14 cellular contexts compared by ENCODE assay signal in genomic region chr10:92846819-92847184, GRCh38. TPM values are rescaled to one million over a fixed set of nuclear protein-coding genes. Genes with fewer than 3 reads are reported as not detected.
DNase-seq lines count a peak whose midpoint lies in the region; ATAC-seq and TF ChIP-seq lines count a peak whose summit lies in the region.
"Had no signal": no experiment of that assay in that cellular context is flagged by ENCODE, and none has a peak within 500 bp of the region (broad histone marks: within the 10 kb centered on the region; RNA-seq: fewer than 3 reads in every experiment).

No MANE protein-coding gene starts in this region.

- no peak overlapping the region for H3K27ac Mint-ChIP-seq in activated naive CD8-positive, alpha-beta T cell
- H3K27ac Mint-ChIP-seq in activated naive CD8-positive, alpha-beta T cell treated with anti-CD3 and anti-CD28 coated beads for 36 hours, result no peak overlapping the region
- peak overlapping the region in 1 of 2 donors; percentile 28 for H3K27ac Mint-ChIP-seq in T-cell
- peak overlapping the region in 1 of 6 donors; percentile 18 for H3K27ac Mint-ChIP-seq in naive B cell
- H3K27ac Mint-ChIP-seq in stimulated activated effector memory CD8-positive, alpha-beta T cell treated with anti-CD3 and anti-CD28 coated beads, Interleukin-12 subunit alpha, Interleukin-12 subunit beta, amount 100 ng/mL, for 72 hours, result peak overlapping the region; percentile 30

- ATAC-seq in T-cell (replicated peaks in 1 of 4), result no peak
- ATAC-seq in naive B cell (ENCODE audit: low read depth in 2 of 2), result no peak
- ATAC-seq in stimulated activated effector memory CD8-positive, alpha-beta T cell treated with anti-CD3 and anti-CD28 coated beads, Interleukin-12 subunit alpha, Interleukin-12 subunit beta, amount 100 ng/mL, for 72 hours, result no peak
- ATAC-seq in GM18858 (IDR thresholded peaks at IDR 0.05; ENCODE audit: unreplicated experiment), result no peak
- no peak for ATAC-seq in HG03378 (IDR thresholded peaks at IDR 0.05; ENCODE audit: unreplicated experiment)
- ATAC-seq in left lung, result no peak
- ATAC-seq: GM12878 had no signal

- CTCF ChIA-PET in T-cell (lab: Charles Lee), result interaction anchor here (0.7 to 2.7 kb wide), 11 partner anchors 9 to 55 kb away, joined by 3 to 9 read pairs (median 4); no protein-coding TSS in a partner anchor

- no peaks in the 10 kb centered on the region for H3K9me3 ChIP-seq in left lung

- H3K4me1 ChIP-seq in left lung, result peaks cover 0 to 60% of the 10 kb centered on the region in 2 donors

- no peaks in the 10 kb centered on the region for H3K36me3 ChIP-seq in left lung

- peaks cover 29% of the 10 kb centered on the region for H3K4me1 Mint-ChIP-seq in activated naive CD8-positive, alpha-beta T cell (ENCODE audit: low read depth)
- H3K4me1 Mint-ChIP-seq in activated naive CD8-positive, alpha-beta T cell treated with anti-CD3 and anti-CD28 coated beads for 36 hours, result peaks cover 37% of the 10 kb centered on the region
- H3K4me1 Mint-ChIP-seq in T-cell (peaks cover 17 to 39% (median 26%) of the 10 kb centered on the region in 3 donors), naive B cell (peaks cover 32 to 44% (median 37%) of the 10 kb centered on the region in 3 donors)
- peaks cover 35% of the 10 kb centered on the region for H3K4me1 Mint-ChIP-seq in stimulated activated effector memory CD8-positive, alpha-beta T cell treated with anti-CD3 and anti-CD28 coated beads, Interleukin-12 subunit alpha, Interleukin-12 subunit beta, amount 100 ng/mL, for 72 hours

- POLR2A ChIA-PET in T-cell (lab: Charles Lee), result no interaction called here

- TF ChIP-seq CTCF in left lung (IDR thresholded peaks at IDR 0.05), result no peak

- H3K4me3 ChIP-seq in left lung, result no peak overlapping the region
- H3K4me3 ChIP-seq: GM12878 had no signal

- H3K4me3 Mint-ChIP-seq in activated naive CD8-positive, alpha-beta T cell, result peak overlapping the region; percentile 90
- H3K4me3 Mint-ChIP-seq in activated naive CD8-positive, alpha-beta T cell treated with anti-CD3 and anti-CD28 coated beads for 36 hours, result no peak overlapping the region
- H3K4me3 Mint-ChIP-seq in T-cell, result peak overlapping the region in 2 of 3 donors; percentile 84 to 90
- peak overlapping the region in 6 of 8 donors; percentile 6 to 93 (median 76) for H3K4me3 Mint-ChIP-seq in naive B cell
- H3K4me3 Mint-ChIP-seq in stimulated activated effector memory CD8-positive, alpha-beta T cell treated with anti-CD3 and anti-CD28 coated beads, Interleukin-12 subunit alpha, Interleukin-12 subunit beta, amount 100 ng/mL, for 72 hours, result peak overlapping the region; percentile 72

- intact Hi-C loops in left lung (cut with DNase I), result no loop called here

- peak overlapping the region in 1 of 2 donors; percentile 91 for H3K27ac ChIP-seq in left lung

- H3K27me3 ChIP-seq in left lung, result no peaks in the 10 kb centered on the region

- no peak for DNase-seq in activated naive CD8-positive, alpha-beta T cell treated with anti-CD3 and anti-CD28 coated beads for 36 hours
- DNase-seq in T-cell (no peak), naive B cell (no peak), left lung (no peak)
- no peak for DNase-seq in stimulated activated effector memory CD8-positive, alpha-beta T cell treated with anti-CD3 and anti-CD28 coated beads, Interleukin-12 subunit alpha, Interleukin-12 subunit beta, amount 100 ng/mL, for 72 hours (ENCODE audit: low spot score in 2 of 2)
- DNase-seq: hypothalamus; kidney glomerular epithelial cell; NCI-H1048; NCI-H2081 treated with DMSO at 0.1 percent for 48 hours; stimulated activated CD4-positive, alpha-beta T cell treated with anti-CD3 and anti-CD28 coated beads, Interleukin-4, amount 100 ng/mL, for 24 hours had no signal

- H3K27me3 Mint-ChIP-seq in activated naive CD8-positive, alpha-beta T cell, result peaks cover 2% of the 10 kb centered on the region
- peaks cover 3% of the 10 kb centered on the region for H3K27me3 Mint-ChIP-seq in activated naive CD8-positive, alpha-beta T cell treated with anti-CD3 and anti-CD28 coated beads for 36 hours
- no peaks in the 10 kb centered on the region for H3K27me3 Mint-ChIP-seq in T-cell
- no peaks in the 10 kb centered on the region for H3K27me3 Mint-ChIP-seq in naive B cell

- H3K36me3 Mint-ChIP-seq in activated naive CD8-positive, alpha-beta T cell, result no peaks in the 10 kb centered on the region
- H3K36me3 Mint-ChIP-seq in activated naive CD8-positive, alpha-beta T cell treated with anti-CD3 and anti-CD28 coated beads for 36 hours, result peaks cover 3% of the 10 kb centered on the region
- H3K36me3 Mint-ChIP-seq in T-cell, result no peaks in the 10 kb centered on the region
- H3K36me3 Mint-ChIP-seq in naive B cell, result no peaks in the 10 kb centered on the region
- H3K36me3 Mint-ChIP-seq in stimulated activated effector memory CD8-positive, alpha-beta T cell treated with anti-CD3 and anti-CD28 coated beads, Interleukin-12 subunit alpha, Interleukin-12 subunit beta, amount 100 ng/mL, for 72 hours, result no peaks in the 10 kb centered on the region

- H3K9me3 Mint-ChIP-seq in activated naive CD8-positive, alpha-beta T cell (ENCODE audit: low read depth), result no peaks in the 10 kb centered on the region
- peaks cover 1% of the 10 kb centered on the region for H3K9me3 Mint-ChIP-seq in activated naive CD8-positive, alpha-beta T cell treated with anti-CD3 and anti-CD28 coated beads for 36 hours
- H3K9me3 Mint-ChIP-seq in T-cell, result no peaks in the 10 kb centered on the region
- no peaks in the 10 kb centered on the region for H3K9me3 Mint-ChIP-seq in naive B cell
- H3K9me3 Mint-ChIP-seq in stimulated activated effector memory CD8-positive, alpha-beta T cell treated with anti-CD3 and anti-CD28 coated beads, Interleukin-12 subunit alpha, Interleukin-12 subunit beta, amount 100 ng/mL, for 72 hours, result no peaks in the 10 kb centered on the region

RNA-seq across cellular contexts. Expression of gene EXOC6, which starts 1.5 kb away (rescaled TPM):
- total RNA-seq in activated naive CD8-positive, alpha-beta T cell treated with anti-CD3 and anti-CD28 coated beads for 36 hours, result 10 to 100 TPM; 11.9 to 12.4 TPM
- total RNA-seq in T-cell (10 to 100 TPM in 2 of 5 donors, 1 to 10 TPM in 3; 8.7 to 13.3 (median 9.7) TPM), left lung (10 to 100 TPM; 19.0 to 24.0 TPM)
- 10 to 100 TPM; 11.8 to 16.2 (median 14.4) TPM for polyA plus RNA-seq in naive B cell (ENCODE audit: low read depth in 6 of 6)
